Comparison of ENCODE assay signal across 15 cellular contexts in genomic region chr7:105444342-105444938, GRCh38.
"Had no signal": no experiment of that assay in that cellular context is flagged by ENCODE, and none has a peak within 500 bp of the region (broad histone marks: within the 10 kb centered on the region; RNA-seq: fewer than 3 reads in every experiment).

No MANE protein-coding gene starts in this region.

- DNase-seq: activated CD4-positive, alpha-beta T cell treated with anti-CD3 and anti-CD28 coated beads, Interleukin-2, amount 10 ng/mL, durations not matched to agents 7 days and 5 days; activated gamma-delta T cell treated with Interleukin-2 at 50 U/mL for 16 hours; activated T-cell treated with anti-CD3 and anti-CD28 coated beads, Interleukin-2, amount 50 U/mL, for 4 hours; esophagus squamous epithelium; foreskin fibroblast; head of caudate nucleus; mammary epithelial cell; ovary; stimulated activated CD4-positive, alpha-beta T cell treated with anti-CD3 and anti-CD28 coated beads, Interleukin-12 subunit alpha, Interleukin-12 subunit beta, amount 100 ng/mL, for 4 hours; T1000; upper lobe of right lung; WERI-Rb-1 had no signal

- H3K27ac ChIP-seq: ascending aorta, esophagus squamous epithelium, ovary, upper lobe of right lung, WERI-Rb-1 had no signal

- H3K4me1 ChIP-seq: ascending aorta, upper lobe of right lung had no signal

- H3K4me3 Mint-ChIP-seq: activated CD4-positive, alpha-beta T cell treated with anti-CD3 and anti-CD28 coated beads, Interleukin-2, amount 10 ng/mL, durations not matched to agents 7 days and 5 days; activated T-cell treated with anti-CD3 and anti-CD28 coated beads, Interleukin-2, amount 50 U/mL, for 4 hours; neural crest cell; stimulated activated naive CD8-positive, alpha-beta T cell treated with anti-CD3 and anti-CD28 coated beads, Interleukin-15, Interleukin-2, amounts not matched to agents 100 ng/mL and 50 ng/mL, for 24 hours had no signal

- ATAC-seq: upper lobe of right lung had no signal

- H3K27me3 ChIP-seq: ascending aorta, esophagus squamous epithelium, ovary, upper lobe of right lung had no signal

- H3K4me1 Mint-ChIP-seq: neural crest cell had no signal

- H3K27ac Mint-ChIP-seq: activated CD4-positive, alpha-beta T cell treated with anti-CD3 and anti-CD28 coated beads, Interleukin-2, amount 10 ng/mL, durations not matched to agents 7 days and 5 days had no signal

- H3K36me3 ChIP-seq: ascending aorta, esophagus squamous epithelium, ovary, upper lobe of right lung, WERI-Rb-1 had no signal

- H3K4me3 ChIP-seq: ascending aorta, esophagus squamous epithelium, ovary, upper lobe of right lung had no signal

- H3K9me3 ChIP-seq: ascending aorta, esophagus squamous epithelium, ovary, upper lobe of right lung had no signal

- H3K27me3 Mint-ChIP-seq: activated CD4-positive, alpha-beta T cell treated with anti-CD3 and anti-CD28 coated beads, Interleukin-2, amount 10 ng/mL, durations not matched to agents 7 days and 5 days; stimulated activated naive CD8-positive, alpha-beta T cell treated with anti-CD3 and anti-CD28 coated beads, Interleukin-15, Interleukin-2, amounts not matched to agents 100 ng/mL and 50 ng/mL, for 24 hours had no signal

- H3K9me3 Mint-ChIP-seq: activated CD4-positive, alpha-beta T cell treated with anti-CD3 and anti-CD28 coated beads, Interleukin-2, amount 10 ng/mL, durations not matched to agents 7 days and 5 days; activated T-cell treated with anti-CD3 and anti-CD28 coated beads, Interleukin-2, amount 50 U/mL, for 4 hours; neural crest cell; stimulated activated naive CD8-positive, alpha-beta T cell treated with anti-CD3 and anti-CD28 coated beads, Interleukin-15, Interleukin-2, amounts not matched to agents 100 ng/mL and 50 ng/mL, for 24 hours had no signal
